In the genomic region with DNA sequence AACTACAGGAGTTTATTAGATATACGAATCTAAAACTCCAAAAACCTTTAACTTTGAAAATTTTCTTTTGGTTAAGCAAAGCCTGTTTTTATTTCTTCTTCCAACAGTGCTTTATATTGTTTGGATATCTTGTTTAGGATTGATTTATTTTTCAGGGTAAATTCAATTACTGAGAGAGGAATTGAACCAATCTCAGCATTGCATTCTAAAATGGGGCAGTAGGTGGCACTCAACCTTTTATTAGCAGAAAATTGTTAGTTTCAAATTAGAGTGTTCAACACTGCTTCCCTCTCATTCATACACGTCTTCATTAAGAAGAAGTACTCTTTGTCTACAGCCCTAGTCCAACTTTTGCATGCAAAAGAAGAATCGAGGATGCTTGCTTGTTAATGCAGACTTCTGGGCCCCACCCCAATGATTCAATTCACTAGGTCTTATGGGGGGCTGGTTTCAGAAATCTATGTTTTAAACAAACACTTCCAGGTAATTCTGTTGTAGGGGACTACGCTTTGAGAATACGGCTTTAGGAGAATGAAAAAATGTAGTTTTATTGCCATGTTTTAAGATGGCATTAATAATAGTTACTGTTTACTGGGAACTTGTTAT, we compare ENCODE assay signal across 9 cellular contexts. TPM values are rescaled to one million over a fixed set of nuclear protein-coding genes. Genes with fewer than 3 reads are reported as not detected.
DNase-seq lines count a peak whose midpoint lies in the region; TF ChIP-seq lines count a peak whose summit lies in the region.
"Had no signal": no experiment of that assay in that cellular context is flagged by ENCODE, and none has a peak within 500 bp of the region (broad histone marks: within the 10 kb centered on the region; RNA-seq: fewer than 3 reads in every experiment).

No MANE protein-coding gene starts in this region.

- H3K27ac ChIP-seq in esophagus squamous epithelium = no peak overlapping the region

- intact Hi-C loops in esophagus squamous epithelium (cut with DNase I) = no loop called here
- intact Hi-C loops in activated naive CD4-positive, alpha-beta T cell treated with anti-CD3 and anti-CD28 coated beads for 36 hours (cut with micrococcal nuclease) = no loop called here

- no peaks in the 10 kb centered on the region for H3K9me3 ChIP-seq in esophagus squamous epithelium

- peaks cover 0 to 46% (median 0%) of the 10 kb centered on the region in 3 donors for H3K36me3 ChIP-seq in esophagus squamous epithelium

- CTCF ChIA-PET in activated naive CD4-positive, alpha-beta T cell treated with anti-CD3 and anti-CD28 coated beads for 36 hours (lab: Charles Lee) = no interaction called here

- H3K4me3 Mint-ChIP-seq in activated naive CD4-positive, alpha-beta T cell treated with anti-CD3 and anti-CD28 coated beads for 36 hours = no peak overlapping the region

- H3K27me3 Mint-ChIP-seq in activated naive CD4-positive, alpha-beta T cell treated with anti-CD3 and anti-CD28 coated beads for 36 hours (ENCODE audit: low read depth) = no peaks in the 10 kb centered on the region

- H3K9me3 Mint-ChIP-seq in activated naive CD4-positive, alpha-beta T cell treated with anti-CD3 and anti-CD28 coated beads for 36 hours = no peaks in the 10 kb centered on the region

- peak; percentile 35 for DNase-seq in DMS53 (lab: John Stamatoyannopoulos, UW)
- no peak for DNase-seq in DMS53 treated with DMSO at 0.1 percent for 48 hours (lab: John Stamatoyannopoulos, UW; ENCODE audit: unreplicated experiment)
- peak; percentile 44 for DNase-seq in NCI-H1694 (lab: John Stamatoyannopoulos, UW)
- DNase-seq in esophagus squamous epithelium (lab: John Stamatoyannopoulos, UW) = no peak
- DNase-seq in retinal pigment epithelial cell (ENCODE audit: low read depth) = no peak
- DNase-seq in SKM-1 (lab: John Stamatoyannopoulos, UW; ENCODE audit: unreplicated experiment) = no peak
- no peak for DNase-seq in activated naive CD4-positive, alpha-beta T cell treated with anti-CD3 and anti-CD28 coated beads for 36 hours
- no peak for DNase-seq in UCSD-AML1 (lab: John Stamatoyannopoulos, UW; ENCODE audit: unreplicated experiment)
- DNase-seq: stimulated activated naive CD4-positive, alpha-beta T cell treated with Interleukin-2 at 50 U/mL for 16 hours had no signal

- TF ChIP-seq CTCF in esophagus squamous epithelium (IDR thresholded peaks at IDR 0.05) (peak in 5 of 6 experiments; percentile 16 to 50 (median 30)), retinal pigment epithelial cell (conservative IDR thresholded peaks at IDR 0.05; ENCODE audit: low read depth, low read length) (peak; percentile 70)

- no peak overlapping the region for H3K4me3 ChIP-seq in esophagus squamous epithelium
- H3K4me3 ChIP-seq in retinal pigment epithelial cell (ENCODE audit: low read length) = no peak overlapping the region

- H3K4me1 ChIP-seq in esophagus squamous epithelium = peaks cover 0 to 5% (median 0%) of the 10 kb centered on the region in 3 donors

- H3K27me3 ChIP-seq in esophagus squamous epithelium = no peaks in the 10 kb centered on the region

- H3K4me1 Mint-ChIP-seq in activated naive CD4-positive, alpha-beta T cell treated with anti-CD3 and anti-CD28 coated beads for 36 hours (ENCODE audit: low read depth) = no peaks in the 10 kb centered on the region

- peaks cover 18% of the 10 kb centered on the region for H3K36me3 Mint-ChIP-seq in activated naive CD4-positive, alpha-beta T cell treated with anti-CD3 and anti-CD28 coated beads for 36 hours (ENCODE audit: low read depth)

- 71 to 83% methylated on average over 5 of the region's 5 CpGs for WGBS in esophagus squamous epithelium, 2 donors

- TF ChIP-seq POLR2A in esophagus squamous epithelium (IDR thresholded peaks at IDR 0.05) = no peak

- no peak overlapping the region for H3K27ac Mint-ChIP-seq in activated naive CD4-positive, alpha-beta T cell treated with anti-CD3 and anti-CD28 coated beads for 36 hours

RNA-seq across cellular contexts. Expression of a gene that starts 26.6 kb away (rescaled TPM):
- 10 to 100 TPM; 17.0 to 29.9 (median 21.6) TPM for total RNA-seq in esophagus squamous epithelium
- 10 to 100 TPM; 88.3 to 92.2 TPM for total RNA-seq in activated naive CD4-positive, alpha-beta T cell treated with anti-CD3 and anti-CD28 coated beads for 36 hours

RNA-seq across cellular contexts. Expression of a gene that starts 29.5 kb away (rescaled TPM):
- total RNA-seq in esophagus squamous epithelium = 10 to 100 TPM; 10.1 to 18.1 (median 13.2) TPM
- total RNA-seq in activated naive CD4-positive, alpha-beta T cell treated with anti-CD3 and anti-CD28 coated beads for 36 hours = 10 to 100 TPM; 20.1 to 23.3 TPM

RNA-seq across cellular contexts. Expression of a gene that starts 46.0 kb away (rescaled TPM):
- not detected for total RNA-seq in esophagus squamous epithelium
- total RNA-seq in activated naive CD4-positive, alpha-beta T cell treated with anti-CD3 and anti-CD28 coated beads for 36 hours = under 1 TPM; 0.05 to 0.10 TPM

Comparison
In these comparisons a context has a peak if more than half of its experiments do, and no peak if none do; other contexts are left out.
1. DNase-seq: peak in DMS53 (single experiment) and NCI-H1694 (single experiment); none in DMS53 treated with DMSO at 0.1 percent for 48 hours (single experiment), esophagus squamous epithelium (single experiment), retinal pigment epithelial cell (single experiment), SKM-1 (single experiment), activated naive CD4-positive, alpha-beta T cell treated with anti-CD3 and anti-CD28 coated beads for 36 hours (single experiment) and UCSD-AML1 (single experiment).